8 cellular contexts compared by ENCODE assay signal in the genomic region with DNA sequence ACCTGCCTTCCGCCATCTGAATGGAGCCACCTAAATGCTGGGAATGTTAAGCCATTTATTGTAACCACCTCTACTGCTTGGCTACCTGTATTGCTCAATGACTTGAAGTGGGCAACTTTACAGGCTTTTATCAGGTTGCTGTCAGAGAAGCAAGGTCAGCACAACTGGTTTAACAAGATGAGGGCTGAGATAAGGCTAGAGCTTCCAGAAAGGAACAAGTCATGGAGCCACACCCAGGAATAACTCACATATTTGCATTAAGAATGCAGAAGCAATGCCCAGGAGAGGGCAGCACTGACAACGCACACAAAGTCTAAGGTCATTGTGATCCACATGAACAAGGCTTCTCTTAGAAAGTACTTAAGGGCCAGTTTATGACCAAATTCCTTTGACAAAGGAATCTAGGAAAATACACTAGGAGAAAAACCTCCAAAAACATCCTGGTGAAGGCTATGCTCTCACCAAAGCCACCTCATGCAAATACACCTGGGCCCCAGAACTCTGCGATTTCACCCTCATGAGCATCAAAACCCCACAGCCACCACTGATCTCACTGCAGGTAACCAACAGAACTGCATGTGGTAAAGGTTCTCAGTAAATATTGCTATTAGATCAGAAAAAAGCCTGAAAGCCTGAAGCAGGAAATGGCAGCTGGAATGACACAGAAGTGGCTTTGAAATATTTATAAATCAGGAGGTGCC. TPM values are rescaled to one million over a fixed set of nuclear protein-coding genes. Genes with fewer than 3 reads are reported as not detected.
DNase-seq lines count a peak whose midpoint lies in the region; ATAC-seq and TF ChIP-seq lines count a peak whose summit lies in the region.

No MANE protein-coding gene starts in this region.

- H3K27ac ChIP-seq in BLaER1 (peak overlapping the region; percentile 58), stomach (peak overlapping the region; percentile 67 to 90 (median 78))

- intact Hi-C loops in stomach (cut with DNase I; ENCODE audit: low total_unique reads) = no loop called here

- H3K27me3 ChIP-seq in BLaER1 (no peaks in the 10 kb centered on the region), stomach (no peaks in the 10 kb centered on the region)

- peak overlapping the region; percentile 9; the same call in 1 of the 2 replicates for H3K4me2 ChIP-seq in BLaER1

- WGBS in stomach, 5 donors = 49 to 65% (median 54%) methylated on average over 3 of the region's 3 CpGs

- TF ChIP-seq POLR2A in stomach (IDR thresholded peaks at IDR 0.05) = no peak

- peaks cover 20% of the 10 kb centered on the region for H3K4me1 ChIP-seq in BLaER1
- H3K4me1 ChIP-seq in stomach = peaks cover 11 to 47% (median 19%) of the 10 kb centered on the region in 4 donors

- peaks cover 40% of the 10 kb centered on the region for H4K20me1 ChIP-seq in BLaER1

- H3K36me3 ChIP-seq in BLaER1 (peaks cover 65% of the 10 kb centered on the region), stomach (no peaks in the 10 kb centered on the region)

- no peak for TF ChIP-seq EP300 in stomach (IDR thresholded peaks at IDR 0.05)

- H3K4me3 ChIP-seq in BLaER1 (no peak overlapping the region), stomach (no peak overlapping the region)

- DNase-seq in NCI-H748 treated with DMSO at 0.1 percent for 48 hours (lab: John Stamatoyannopoulos, UW) (peak; percentile 41), astrocyte of the hippocampus (ENCODE audit: low read depth, low spot score) (peak; percentile 78), islet precursor cell (peak; percentile 93), stomach (peak; percentile 90), D341Med (ENCODE audit: low spot score) (no peak)

- 0 out of 2 replicates have a peak overlapping the region, but pooled peaks have one; percentile 38 for H3K9ac ChIP-seq in BLaER1

- peak in 4 of 7 experiments; percentile 14 to 61 (median 38) for TF ChIP-seq CTCF in stomach (IDR thresholded peaks at IDR 0.05)

- ATAC-seq in GM18511 (IDR thresholded peaks at IDR 0.05; ENCODE audit: unreplicated experiment) = peak; percentile 83
- peak; percentile 84 for ATAC-seq in HG02981 (IDR thresholded peaks at IDR 0.05; ENCODE audit: unreplicated experiment)

- H3K9me3 ChIP-seq in BLaER1 (peaks cover 57% of the 10 kb centered on the region), stomach (no peaks in the 10 kb centered on the region)

RNA-seq across cellular contexts. Expression of gene STS, which starts 15.0 kb away (rescaled TPM):
- total RNA-seq in stomach = 10 to 100 TPM in 2 of 5 donors, 1 to 10 TPM in 3; 2.3 to 13.4 (median 9.4) TPM
- polyA plus RNA-seq in stomach = 1 to 10 TPM; 2.1 to 7.8 (median 5.4) TPM

RNA-seq across cellular contexts. Expression of gene PUDP, which starts 15.5 kb away (rescaled TPM):
- 10 to 100 TPM in 4 of 5 donors, 1 to 10 TPM in 1; 1.8 to 42.0 (median 22.2) TPM for total RNA-seq in stomach
- 10 to 100 TPM in 2 of 3 donors, 1 to 10 TPM in 1; 6.9 to 39.7 (median 13.3) TPM for polyA plus RNA-seq in stomach
